ENCODE assay signal across 8 cellular contexts in the genomic region with DNA sequence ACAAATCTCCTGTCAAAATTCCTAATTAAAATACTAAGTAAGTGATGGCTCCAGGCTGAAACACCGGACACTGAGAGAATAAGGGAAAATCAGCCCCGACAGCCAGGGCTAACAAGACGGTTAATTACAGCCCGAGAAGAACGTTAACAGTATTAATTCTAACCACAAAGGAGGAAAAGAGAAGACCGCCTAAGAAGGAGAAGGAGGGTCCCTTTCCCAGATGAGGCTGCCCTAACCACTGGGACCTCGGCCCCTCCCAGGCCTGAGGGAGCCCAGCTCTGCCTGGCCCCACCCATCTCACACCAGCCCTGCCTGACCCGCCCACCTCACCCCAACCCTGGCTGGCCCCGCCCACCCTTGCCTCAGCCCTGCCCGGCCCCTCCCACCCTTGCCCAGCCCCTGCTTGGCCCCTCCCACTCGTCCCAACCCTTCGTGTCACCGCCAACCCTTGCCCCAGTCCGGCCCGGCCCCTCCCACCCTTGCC. TPM values are rescaled to one million over a fixed set of nuclear protein-coding genes. Genes with fewer than 3 reads are reported as not detected.
DNase-seq lines count a peak whose midpoint lies in the region; ATAC-seq, FAIRE-seq and TF ChIP-seq lines count a peak whose summit lies in the region.

No MANE protein-coding gene starts in this region.

- H3K27ac Mint-ChIP-seq in activated naive CD4-positive, alpha-beta T cell treated with anti-CD3 and anti-CD28 coated beads, Interleukin-2, amount 10 ng/mL, durations not matched to agents 7 days and 5 days: peak overlapping the region; percentile 97

- H3K4me1 ChIP-seq in OCI-LY3 (ENCODE audit: low read length): peaks cover 66% of the 10 kb centered on the region
- peaks cover 3 to 24% of the 10 kb centered on the region in 2 donors for H3K4me1 ChIP-seq in kidney (ENCODE audit: control insufficient read depth in 1 of 2, insufficient read depth in 1 of 2, low read depth in 1 of 2, low read length in 2 of 2)

- intact Hi-C loops in kidney (cut with DNase I): no loop called here

- H3K9me3 Mint-ChIP-seq in activated naive CD4-positive, alpha-beta T cell treated with anti-CD3 and anti-CD28 coated beads, Interleukin-2, amount 10 ng/mL, durations not matched to agents 7 days and 5 days: no peaks in the 10 kb centered on the region

- H3K9ac ChIP-seq in OCI-LY3 (ENCODE audit: low read length): peak overlapping the region; percentile 22; the same call in 1 of the 2 replicates
- peak overlapping the region in 1 of 2 donors; percentile 51 for H3K9ac ChIP-seq in kidney (ENCODE audit: low read length in 2 of 2)

- no peaks in the 10 kb centered on the region for H3K27me3 ChIP-seq in OCI-LY3 (ENCODE audit: low read depth, low read length)

- H3K36me3 ChIP-seq in OCI-LY3 (replicated peaks; ENCODE audit: low read depth, low read length): no peaks in the 10 kb centered on the region
- no peaks in the 10 kb centered on the region for H3K36me3 ChIP-seq in kidney (ENCODE audit: control insufficient read depth in 1 of 2, insufficient read depth in 2 of 2, low read length in 2 of 2)

- H3K9me3 ChIP-seq in OCI-LY3 (ENCODE audit: insufficient read depth, low read length) (no peaks in the 10 kb centered on the region), kidney (ENCODE audit: control insufficient read depth in 1 of 2, low read length in 2 of 2) (no peaks in the 10 kb centered on the region)

- H2AFZ ChIP-seq in OCI-LY3 (ENCODE audit: low read depth, low read length): no peak overlapping the region

- H4K20me1 ChIP-seq in OCI-LY3 (ENCODE audit: insufficient read depth, low read length): no peaks in the 10 kb centered on the region

- FAIRE-seq in kidney (lab: Jason Lieb, UNC): no peak

- H3K4me2 ChIP-seq in OCI-LY3 (ENCODE audit: low read length): peak overlapping the region; percentile 75

- ATAC-seq in HG02759 (IDR thresholded peaks at IDR 0.05; ENCODE audit: unreplicated experiment): no peak

- peak overlapping the region; percentile 76 for H3K4me3 ChIP-seq in OCI-LY3 (ENCODE audit: low read length)
- H3K4me3 ChIP-seq in kidney (ENCODE audit: low read length in 2 of 2): no peak overlapping the region
- no peak overlapping the region for H3K4me3 ChIP-seq in foreskin fibroblast (ENCODE audit: low read depth in 1 of 2, low read length in 2 of 2)

- H3K4me1 Mint-ChIP-seq in activated naive CD4-positive, alpha-beta T cell treated with anti-CD3 and anti-CD28 coated beads, Interleukin-2, amount 10 ng/mL, durations not matched to agents 7 days and 5 days: peaks cover 61% of the 10 kb centered on the region

- H3K4me3 Mint-ChIP-seq in activated naive CD4-positive, alpha-beta T cell treated with anti-CD3 and anti-CD28 coated beads, Interleukin-2, amount 10 ng/mL, durations not matched to agents 7 days and 5 days: no peak overlapping the region

- DNase-seq in NCI-H82 (lab: John Stamatoyannopoulos, UW) (peak; percentile 54), NCI-H82 treated with DMSO at 0.1 percent for 48 hours (lab: John Stamatoyannopoulos, UW; ENCODE audit: unreplicated experiment) (no peak), kidney (peak; percentile 88), foreskin fibroblast (no peak)
- DNase-seq in activated naive CD4-positive, alpha-beta T cell treated with anti-CD3 and anti-CD28 coated beads, Interleukin-2, amount 10 ng/mL, durations not matched to agents 7 days and 5 days: peak; percentile 71
- peak; percentile 82 for DNase-seq in stimulated activated CD8-positive, alpha-beta memory T cell treated with anti-CD3 and anti-CD28 coated beads, Interleukin-4, amount 100 ng/mL, for 48 hours

- no peak for TF ChIP-seq CTCF in OCI-LY3 (IDR thresholded peaks at IDR 0.05; ENCODE audit: low read depth, low read length)
- TF ChIP-seq CTCF in kidney (IDR thresholded peaks at IDR 0.05; ENCODE audit: borderline replicate concordance, extremely low read depth, insufficient read depth): no peak
- no peak for TF ChIP-seq CTCF in foreskin fibroblast (IDR thresholded peaks at IDR 0.05; ENCODE audit: low read depth, low read length)

- H3K79me2 ChIP-seq in OCI-LY3 (ENCODE audit: low read length): no peaks in the 10 kb centered on the region

- H3K27me3 Mint-ChIP-seq in activated naive CD4-positive, alpha-beta T cell treated with anti-CD3 and anti-CD28 coated beads, Interleukin-2, amount 10 ng/mL, durations not matched to agents 7 days and 5 days: no peaks in the 10 kb centered on the region

- H3K36me3 Mint-ChIP-seq in activated naive CD4-positive, alpha-beta T cell treated with anti-CD3 and anti-CD28 coated beads, Interleukin-2, amount 10 ng/mL, durations not matched to agents 7 days and 5 days: no peaks in the 10 kb centered on the region

- CTCF ChIA-PET in activated naive CD4-positive, alpha-beta T cell treated with anti-CD3 and anti-CD28 coated beads, Interleukin-2, amount 10 ng/mL, durations not matched to agents 7 days and 5 days (lab: Charles Lee): interaction anchor here (1.5 kb wide), 1 partner anchor 40 kb away, joined by 3 read pairs; no protein-coding TSS in a partner anchor

- H3K27ac ChIP-seq in OCI-LY3 (ENCODE audit: low read length) (0 out of 2 replicates have a peak overlapping the region, but pooled peaks have one; percentile 46), kidney (ENCODE audit: low read depth in 2 of 2, low read length in 2 of 2) (peak overlapping the region; percentile 59 to 71)

RNA-seq across cellular contexts. Expression of gene PWWP2B, which starts 51.3 kb away (rescaled TPM):
- total RNA-seq in kidney: 24.3 TPM
- 12.9 TPM for polyA plus RNA-seq in kidney (ENCODE audit: insufficient read depth, low read depth, low replicate concordance)

Comparison
In these comparisons a context has a peak if more than half of its experiments do, and no peak if none do; other contexts are left out.
1. DNase-seq: peak in NCI-H82 (single experiment), activated naive CD4-positive, alpha-beta T cell treated with anti-CD3 and anti-CD28 coated beads, Interleukin-2, amount 10 ng/mL, durations not matched to agents 7 days and 5 days (single experiment), kidney (single experiment) and stimulated activated CD8-positive, alpha-beta memory T cell treated with anti-CD3 and anti-CD28 coated beads, Interleukin-4, amount 100 ng/mL, for 48 hours (single experiment); none in NCI-H82 treated with DMSO at 0.1 percent for 48 hours (single experiment) and foreskin fibroblast (0 of 2).